In the genomic region with DNA sequence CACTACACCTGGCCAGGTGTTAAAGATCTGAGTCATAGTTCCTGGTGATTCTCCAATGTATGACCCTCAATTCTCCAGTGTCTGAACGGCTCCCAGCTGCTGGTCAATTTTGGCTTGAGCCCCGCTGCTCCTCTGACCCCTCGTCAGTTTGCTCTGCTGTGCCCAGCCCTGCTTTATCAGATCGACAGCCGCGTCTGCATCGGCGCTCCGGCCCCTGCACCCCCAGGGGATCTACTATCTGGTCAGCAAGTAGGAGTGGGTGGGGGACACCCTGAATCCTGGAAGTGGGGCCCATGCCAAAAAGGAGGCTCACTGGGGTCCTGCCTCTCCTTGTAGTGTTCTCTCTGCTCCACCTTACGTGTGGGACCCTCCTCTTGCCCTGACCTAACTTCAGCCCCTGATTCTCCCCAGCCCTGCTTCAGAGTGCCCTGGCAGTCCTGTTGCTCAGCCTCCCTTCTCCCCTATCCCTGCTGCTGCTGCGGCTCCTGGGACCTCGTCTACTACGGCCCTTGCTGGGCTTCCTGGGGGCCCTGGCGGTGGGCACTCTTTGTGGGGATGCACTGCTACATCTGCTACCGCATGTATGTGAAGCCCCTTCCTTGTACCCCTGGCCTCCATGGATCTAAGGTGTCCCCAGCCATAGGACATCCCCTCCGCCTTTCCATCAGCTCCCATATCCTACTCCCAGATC, we compare ENCODE assay signal across 16 cellular contexts. TPM values are rescaled to one million over a fixed set of nuclear protein-coding genes. Genes with fewer than 3 reads are reported as not detected.
DNase-seq lines count a peak whose midpoint lies in the region; ATAC-seq and TF ChIP-seq lines count a peak whose summit lies in the region.
"Had no signal": no experiment of that assay in that cellular context is flagged by ENCODE, and none has a peak within 500 bp of the region (broad histone marks: within the 10 kb centered on the region; RNA-seq: fewer than 3 reads in every experiment).

No MANE protein-coding gene starts in this region.

- H3K23me2 ChIP-seq in H9 (ENCODE audit: insufficient read length, low read depth, low read length, poor library complexity, severe bottlenecking) = no peaks in the 10 kb centered on the region

- no peak overlapping the region for H2AFZ ChIP-seq in H9 (ENCODE audit: low read length)
- no peak overlapping the region for H2AFZ ChIP-seq in neuronal stem cell (ENCODE audit: low read length)
- H2AFZ ChIP-seq: PC-9 had no signal

- H2BK5ac ChIP-seq in H9 (ENCODE audit: insufficient read length, low read length) (no peak overlapping the region), neuronal stem cell (ENCODE audit: low read length) (no peak overlapping the region)

- DNase-seq in H9 = no peak
- no peak for DNase-seq in effector memory CD8-positive, alpha-beta T cell
- no peak for DNase-seq in neuronal stem cell (ENCODE audit: low spot score)
- DNase-seq in glomerular visceral epithelial cell (ENCODE audit: extremely low spot score) = no peak
- no peak for DNase-seq in NAMALWA (ENCODE audit: low spot score)
- no peak for DNase-seq in COR-L47 (lab: John Stamatoyannopoulos, UW)
- DNase-seq: ACHN; CD8-positive, alpha-beta memory T cell; DMS 273 treated with DMSO at 0.1 percent for 48 hours; NCI-H1092; NCI-H2227 treated with DMSO at 0.1 percent for 48 hours; NCI-H69; PC-9 had no signal

- no peak overlapping the region for H3K18ac ChIP-seq in H9 (ENCODE audit: insufficient read length, low read depth, low read length)
- H3K18ac ChIP-seq in neuronal stem cell (ENCODE audit: low read length) = no peak overlapping the region

- H3K4me1 Mint-ChIP-seq in H9 = peaks cover 11 to 21% of the 10 kb centered on the region in 2 experiments; a peak in 3 of 4 replicates
- H3K4me1 Mint-ChIP-seq in effector memory CD8-positive, alpha-beta T cell (ENCODE audit: low read depth in 2 of 2) = peaks cover 0 to 8% of the 10 kb centered on the region in 2 donors
- H3K4me1 Mint-ChIP-seq: B cell; CD8-positive, alpha-beta memory T cell had no signal

- H3K27me3 ChIP-seq in BLaER1 = no peaks in the 10 kb centered on the region
- no peaks in the 10 kb centered on the region for H3K27me3 ChIP-seq in H9 (ENCODE audit: insufficient read depth, low read length)
- H3K27me3 ChIP-seq in neuronal stem cell (ENCODE audit: control insufficient read depth in 3 of 3, insufficient read depth in 3 of 3, low read depth in 1 of 3, low read length in 3 of 3) = no peaks in the 10 kb centered on the region

- peaks cover 23% of the 10 kb centered on the region for H3K4me1 ChIP-seq in BLaER1
- no peaks in the 10 kb centered on the region for H3K4me1 ChIP-seq in H9 (ENCODE audit: insufficient read depth, low read length)
- peaks cover 0 to 2% of the 10 kb centered on the region in 2 donors for H3K4me1 ChIP-seq in neuronal stem cell (ENCODE audit: control insufficient read depth in 2 of 2, insufficient read depth in 1 of 2, low read depth in 1 of 2, low read length in 2 of 2)
- H3K4me1 ChIP-seq: HAP-1 had no signal

- no peak overlapping the region for H2BK15ac ChIP-seq in H9 (ENCODE audit: low read depth, low read length)
- H2BK15ac ChIP-seq in neuronal stem cell (ENCODE audit: low read length) = no peak overlapping the region

- H4K20me1 ChIP-seq in BLaER1 (peaks cover 7% of the 10 kb centered on the region; the same call in 1 of the 2 replicates), H9 (ENCODE audit: control insufficient read depth, insufficient read depth, insufficient read length) (no peaks in the 10 kb centered on the region)

- H3K23ac ChIP-seq in H9 (ENCODE audit: insufficient read length, low read depth, low read length) = no peak overlapping the region
- no peak overlapping the region for H3K23ac ChIP-seq in neuronal stem cell (ENCODE audit: low read depth, low read length, poor library complexity)

- H2BK120ac ChIP-seq in H9 (ENCODE audit: low read depth, low read length, poor library complexity, severe bottlenecking) = no peak overlapping the region
- no peak overlapping the region for H2BK120ac ChIP-seq in neuronal stem cell (ENCODE audit: low read depth, low read length)

- no peak overlapping the region for H2BK20ac ChIP-seq in H9 (ENCODE audit: low read depth, low read length, poor library complexity, severe bottlenecking)

- H3K27ac Mint-ChIP-seq in H9 = peak overlapping the region; percentile 34 to 74 (median 59); a peak in 3 of 7 replicates
- H3K27ac Mint-ChIP-seq in effector memory CD8-positive, alpha-beta T cell = peak overlapping the region; percentile 22 to 77
- H3K27ac Mint-ChIP-seq: B cell; CD8-positive, alpha-beta memory T cell had no signal

- no peak overlapping the region for H3T11ph ChIP-seq in H9 (ENCODE audit: low read length)

- 0 out of 2 replicates have a peak overlapping the region, but pooled peaks have one; percentile 10 for H3K9ac ChIP-seq in BLaER1
- no peak overlapping the region for H3K9ac ChIP-seq in H9 (ENCODE audit: extremely low read depth, insufficient read length, low read length)
- H3K9ac ChIP-seq in neuronal stem cell (ENCODE audit: low read depth, low read length, poor library complexity) = peak overlapping the region; percentile 70

- H4K8ac ChIP-seq in H9 (replicated peaks; ENCODE audit: insufficient read length, low read depth, low read length) (no peak overlapping the region), neuronal stem cell (ENCODE audit: low read depth, low read length) (no peak overlapping the region)

- H3K4me2 ChIP-seq in BLaER1 (no peak overlapping the region), H9 (ENCODE audit: insufficient read depth, insufficient read length, low read length) (no peak overlapping the region), neuronal stem cell (ENCODE audit: insufficient read depth, low read length, poor library complexity, severe bottlenecking) (no peak overlapping the region)
- H3K4me2 ChIP-seq: PC-9 had no signal

- no peak overlapping the region for H3K4me3 Mint-ChIP-seq in H9
- no peak overlapping the region for H3K4me3 Mint-ChIP-seq in effector memory CD8-positive, alpha-beta T cell
- H3K4me3 Mint-ChIP-seq: B cell; CD8-positive, alpha-beta memory T cell had no signal

- H3K4ac ChIP-seq in H9 (ENCODE audit: low read depth, low read length) (no peak overlapping the region), neuronal stem cell (ENCODE audit: low read length) (no peak overlapping the region)

- H2AK5ac ChIP-seq in H9 (ENCODE audit: insufficient read length, low read length) (no peak overlapping the region), neuronal stem cell (ENCODE audit: low read depth, low read length) (peak overlapping the region; percentile 7)

- no peak for TF ChIP-seq CTCF in H9 (conservative IDR thresholded peaks at IDR 0.05)

- H3K79me1 ChIP-seq in H9 (ENCODE audit: insufficient read depth, low read depth, low read length, poor library complexity, severe bottlenecking) (no peaks in the 10 kb centered on the region), neuronal stem cell (ENCODE audit: low read depth, low read length) (no peaks in the 10 kb centered on the region)

- H3K36me3 Mint-ChIP-seq in H9 (ENCODE audit: insufficient read depth in 1 of 3, low read depth in 3 of 3) = peaks cover 3 to 11% (median 9%) of the 10 kb centered on the region in 3 experiments; a peak in 5 of 7 replicates
- peaks cover 6% of the 10 kb centered on the region for H3K36me3 Mint-ChIP-seq in effector memory CD8-positive, alpha-beta T cell (ENCODE audit: insufficient read depth)

- H4K91ac ChIP-seq in H9 (ENCODE audit: insufficient read length, low read depth, low read length) = no peak overlapping the region
- no peak overlapping the region for H4K91ac ChIP-seq in neuronal stem cell (ENCODE audit: low read depth, low read length, poor library complexity)

- no peak overlapping the region for H3K27ac ChIP-seq in BLaER1
- H3K27ac ChIP-seq in H9 (ENCODE audit: insufficient read length, low read depth, low read length) = no peak overlapping the region
- H3K27ac ChIP-seq in neuronal stem cell (replicated peaks; ENCODE audit: low read length) = no peak overlapping the region
- H3K27ac ChIP-seq: PC-9 had no signal

- H3K9me3 ChIP-seq in BLaER1 (no peaks in the 10 kb centered on the region), H9 (ENCODE audit: control insufficient read depth, low read depth, low read length) (no peaks in the 10 kb centered on the region), neuronal stem cell (replicated peaks in 1 of 2; ENCODE audit: control insufficient read depth in 2 of 2, insufficient read depth in 1 of 2, low read depth in 1 of 2, low read length in 2 of 2) (peaks cover 0 to 2% of the 10 kb centered on the region in 2 donors)
- H3K9me3 ChIP-seq: HAP-1 had no signal

- H3K36me3 ChIP-seq in BLaER1 (peaks cover 43% of the 10 kb centered on the region), neuronal stem cell (replicated peaks in 1 of 2; ENCODE audit: control insufficient read depth in 2 of 2, insufficient read depth in 2 of 2, low read length in 2 of 2) (peaks cover 21 to 37% of the 10 kb centered on the region in 2 donors)

- H3K14ac ChIP-seq in H9 (ENCODE audit: insufficient read depth, low read length) (no peak overlapping the region), neuronal stem cell (ENCODE audit: low read length) (no peak overlapping the region)

- WGBS in H9 (ENCODE audit: extremely low coverage, insufficient read length, low lambda C conversion rate) = no CpG with 5 or more reads among the region's 16 CpGs
- no CpG with 5 or more reads among the region's 16 CpGs for WGBS in neuronal stem cell (ENCODE audit: extremely low coverage in 2 of 2, insufficient read length in 2 of 2, insufficient replicate concordance in 1 of 2), 2 donors

- H2BK12ac ChIP-seq in H9 (ENCODE audit: insufficient read length, low read depth, low read length) (no peak overlapping the region), neuronal stem cell (ENCODE audit: low read length) (no peak overlapping the region)

- no peaks in the 10 kb centered on the region for H3K79me2 ChIP-seq in H9 (ENCODE audit: insufficient read depth, low read length)

- no peak overlapping the region for H4K5ac ChIP-seq in H9 (ENCODE audit: insufficient read length, low read depth, low read length)

- no peak overlapping the region for H3K56ac ChIP-seq in H9 (ENCODE audit: insufficient read length, low read depth, low read length)

- H3K9me3 Mint-ChIP-seq in H9 = no peaks in the 10 kb centered on the region
- H3K9me3 Mint-ChIP-seq in effector memory CD8-positive, alpha-beta T cell = no peaks in the 10 kb centered on the region
- H3K9me3 Mint-ChIP-seq: CD8-positive, alpha-beta memory T cell had no signal

- H3K27me3 Mint-ChIP-seq in H9 (ENCODE audit: low read depth) = peaks cover 13% of the 10 kb centered on the region
- no peaks in the 10 kb centered on the region for H3K27me3 Mint-ChIP-seq in effector memory CD8-positive, alpha-beta T cell
- H3K27me3 Mint-ChIP-seq: B cell; CD8-positive, alpha-beta memory T cell had no signal

- no peak for ATAC-seq in effector memory CD8-positive, alpha-beta T cell (replicated peaks)

- no peak overlapping the region for H3K4me3 ChIP-seq in BLaER1
- peak overlapping the region in 1 of 2 donors; percentile 32 for H3K4me3 ChIP-seq in neuronal stem cell (ENCODE audit: low read length in 2 of 2)
- H3K4me3 ChIP-seq: HAP-1, PC-9 had no signal

RNA-seq across cellular contexts. Expression of a gene that starts 5.0 kb away (rescaled TPM):
- 0.15 TPM in 1 of 2 replicates, not detected in the other for total RNA-seq in H9 (2021)
- 0.13 TPM for polyA plus RNA-seq in neuronal stem cell (2013, experiment 1 of 2)
- polyA plus RNA-seq in neuronal stem cell (2013, experiment 2 of 2) = 0.22 TPM
- polyA plus RNA-seq: CD8-positive, alpha-beta memory T cell had no signal

RNA-seq across cellular contexts. Expression of a gene that starts 10.7 kb away (rescaled TPM):
- 48.7 and 49.0 TPM in 2 replicates for total RNA-seq in H9 (2021)
- polyA plus RNA-seq in neuronal stem cell (2013, experiment 1 of 2) = 28.0 TPM
- polyA plus RNA-seq in neuronal stem cell (2013, experiment 2 of 2) = 28.1 TPM

RNA-seq across cellular contexts. Expression of a gene that starts 13.2 kb away (rescaled TPM):
- total RNA-seq in H9 (2021) = 60.8 and 64.8 TPM in 2 replicates
- 39.8 TPM for polyA plus RNA-seq in neuronal stem cell (2013, experiment 1 of 2)
- polyA plus RNA-seq in neuronal stem cell (2013, experiment 2 of 2) = 39.4 TPM

RNA-seq across cellular contexts. Expression of a gene that starts 23.3 kb away (rescaled TPM):
- 33.4 and 34.6 TPM in 2 replicates for total RNA-seq in H9 (2021)
- 17.4 TPM for polyA plus RNA-seq in neuronal stem cell (2013, experiment 1 of 2)
- 17.5 TPM for polyA plus RNA-seq in neuronal stem cell (2013, experiment 2 of 2)

RNA-seq across cellular contexts. Expression of a gene that starts 31.9 kb away (rescaled TPM):
- 24.8 and 26.1 TPM in 2 replicates for total RNA-seq in H9 (2021)
- 22.7 TPM for polyA plus RNA-seq in neuronal stem cell (2013, experiment 1 of 2)
- polyA plus RNA-seq in neuronal stem cell (2013, experiment 2 of 2) = 22.6 TPM
